ENCODE assay signal across 1 cellular context in genomic region chr11:114281388-114281956, GRCh38.
TF ChIP-seq lines count a peak whose summit lies in the region.

No MANE protein-coding gene starts in this region.

TF ChIP-seq in A549, 52 proteins besides CTCF, POLR2A, EP300 and RAD21 (continued from another document):
- TF ChIP-seq MAFK (IDR thresholded peaks at IDR 0.05; ENCODE audit: partially characterized antibody): no peak
- no peak for TF ChIP-seq EHMT2 (IDR thresholded peaks at IDR 0.05; ENCODE audit: low read depth)
- no peak for TF ChIP-seq JUN (IDR thresholded peaks at IDR 0.05)
- no peak for TF ChIP-seq GATA3 (IDR thresholded peaks at IDR 0.05; ENCODE audit: borderline replicate concordance)
TF ChIP-seq in A549: peak in this region for 0.
